ENCODE assay signal across 20 cellular contexts in the genomic region with DNA sequence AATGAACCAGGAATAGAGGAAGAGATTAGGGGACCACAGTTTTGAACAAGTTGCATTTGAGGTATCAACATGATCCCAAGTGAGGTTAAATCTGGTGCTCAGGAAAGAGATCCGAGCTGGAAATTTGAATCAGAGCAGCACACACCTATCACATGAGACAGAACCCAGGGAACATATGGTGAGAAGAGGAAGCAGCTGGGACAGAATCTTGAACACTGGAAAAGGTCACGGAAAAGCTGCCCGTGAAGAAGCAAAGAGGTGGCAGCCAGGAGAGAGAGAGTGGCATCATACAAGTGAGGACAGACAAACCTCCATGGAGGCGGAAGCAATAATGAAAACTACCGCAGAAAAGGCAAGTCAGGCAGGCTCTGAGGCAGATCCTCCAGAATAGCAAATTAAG.
"Had no signal": no experiment of that assay in that cellular context is flagged by ENCODE, and none has a peak within 500 bp of the region (broad histone marks: within the 10 kb centered on the region; RNA-seq: fewer than 3 reads in every experiment).

No MANE protein-coding gene starts in this region.

- H2AFZ ChIP-seq: hepatocyte had no signal

- ATAC-seq: activated naive CD8-positive, alpha-beta T cell treated with anti-CD3 and anti-CD28 coated beads, Interleukin-2, amount 50 U/mL, for 24 hours; activated T-cell treated with anti-CD3 and anti-CD28 coated beads, Interleukin-2, amount 50 U/mL, for 72 hours; pancreas; upper lobe of right lung had no signal

- H3K9me3 ChIP-seq: neutrophil, pancreas, thyroid gland, upper lobe of right lung had no signal

- H3K4me2 ChIP-seq: hepatocyte had no signal

- H3K4me1 ChIP-seq: upper lobe of right lung had no signal

- H3K4me3 ChIP-seq: cardiac muscle cell, hepatocyte, pancreas, skin epidermis, thyroid gland, upper lobe of right lung had no signal

- H3K27me3 ChIP-seq: cardiac muscle cell, hepatocyte, neutrophil, pancreas, thyroid gland, upper lobe of right lung had no signal

- H3K27ac ChIP-seq: cardiac muscle cell, hepatocyte, neutrophil, pancreas, skin epidermis, thyroid gland, upper lobe of right lung had no signal

- FAIRE-seq: pancreas had no signal

- DNase-seq: activated CD4-positive, alpha-beta memory T cell treated with anti-CD3 and anti-CD28 coated beads, Interleukin-2, amount 10 ng/mL, durations not matched to agents 7 days and 5 days; activated CD4-positive, alpha-beta T cell treated with anti-CD3 and anti-CD28 coated beads for 48 hours; activated effector memory CD4-positive, alpha-beta T cell treated with anti-CD3 and anti-CD28 coated beads, Interleukin-2, amount 50 U/mL, for 16 hours; activated naive CD4-positive, alpha-beta T cell treated with anti-CD3 and anti-CD28 coated beads, Interleukin-2, amount 10 ng/mL, durations not matched to agents 7 days and 5 days; activated naive CD8-positive, alpha-beta T cell treated with anti-CD3 and anti-CD28 coated beads, Interleukin-2, amount 50 U/mL, for 24 hours; activated T-cell treated with anti-CD3 and anti-CD28 coated beads, Interleukin-2, amount 50 U/mL, for 72 hours; effector CD8-positive, alpha-beta T cell; erythroblast; foreskin fibroblast; immature natural killer cell; pancreas; right cardiac atrium; stimulated activated CD4-positive, alpha-beta T cell treated with anti-CD3 and anti-CD28 coated beads, Interleukin-1b, Interleukin-23, amount 100 ng/mL, for 48 hours; substantia nigra; thyroid gland; upper lobe of right lung had no signal

- H3K36me3 ChIP-seq: cardiac muscle cell, neutrophil, pancreas, thyroid gland, upper lobe of right lung had no signal
